8 cellular contexts compared by ENCODE assay signal in genomic region chr16:27314161-27314723, GRCh38. TPM values are rescaled to one million over a fixed set of nuclear protein-coding genes. Genes with fewer than 3 reads are reported as not detected.
DNase-seq lines count a peak whose midpoint lies in the region; ATAC-seq, FAIRE-seq and TF ChIP-seq lines count a peak whose summit lies in the region.

No MANE protein-coding gene starts in this region.

- peak; percentile 86 for DNase-seq in T-helper 2 cell treated with Interferon-gamma antibody and Interleukin-4, amounts not matched to agents 5 μg/mL and 100 μg/mL, for 36 hours (ENCODE audit: low spot score)
- peak; percentile 95 for DNase-seq in mammary epithelial cell
- DNase-seq in kidney, result peak; percentile 88
- peak; percentile 61 to 77 for DNase-seq in stimulated activated CD4-positive, alpha-beta T cell treated with anti-CD3 and anti-CD28 coated beads, Interleukin-15, amount 100 ng/mL, for 48 hours (ENCODE audit: low read depth in 2 of 2)
- DNase-seq in NCI-H2171 treated with DMSO at 0.1 percent for 48 hours (lab: John Stamatoyannopoulos, UW), result no peak
- DNase-seq in NCI-H526 treated with DMSO at 0.1 percent for 48 hours (lab: John Stamatoyannopoulos, UW), result no peak

- H3K27ac Mint-ChIP-seq in T-helper 2 cell treated with Interferon-gamma antibody and Interleukin-4, amounts not matched to agents 5 μg/mL and 100 μg/mL, for 36 hours, result peak overlapping the region; percentile 97

- peaks cover 37% of the 10 kb centered on the region for H3K4me1 Mint-ChIP-seq in T-helper 2 cell treated with Interferon-gamma antibody and Interleukin-4, amounts not matched to agents 5 μg/mL and 100 μg/mL, for 36 hours (ENCODE audit: low read depth)

- 0% methylated on average over 5 of the region's 39 CpGs for WGBS in mammary epithelial cell (ENCODE audit: low coverage, missing lambda C conversion rate)

- H3K27ac ChIP-seq in mammary epithelial cell (ENCODE audit: insufficient read depth, low read depth, low read length) (peak overlapping the region; percentile 89), kidney (ENCODE audit: low read depth in 2 of 2, low read length in 2 of 2) (peak overlapping the region; percentile 96)

- no peak for TF ChIP-seq CTCF in mammary epithelial cell (conservative IDR thresholded peaks at IDR 0.05 in 1 of 2, IDR thresholded peaks at IDR 0.05 in 1 of 2; ENCODE audit: extremely low read depth in 1 of 2, insufficient read depth in 1 of 2, low read depth in 1 of 2, low read length in 2 of 2)
- no peak for TF ChIP-seq CTCF in kidney (IDR thresholded peaks at IDR 0.05; ENCODE audit: borderline replicate concordance, extremely low read depth, insufficient read depth)

- dilution Hi-C loops in mammary epithelial cell (cut with HindIII; ENCODE audit: low sequenced_read_pairs), result loop anchor here (5.0 kb wide), 2 partner anchors 42 to 68 kb away; no protein-coding TSS in a partner anchor

- no peak for FAIRE-seq in kidney (lab: Jason Lieb, UNC)

- peaks cover 52% of the 10 kb centered on the region for H3K79me2 ChIP-seq in mammary epithelial cell (ENCODE audit: insufficient read depth, low read length)

- peak overlapping the region; percentile 74 for H2AFZ ChIP-seq in mammary epithelial cell (ENCODE audit: low read depth, low read length)

- H3K9ac ChIP-seq in mammary epithelial cell (ENCODE audit: insufficient read depth, low read length) (peak overlapping the region; percentile 91), kidney (ENCODE audit: low read length in 2 of 2) (peak overlapping the region; percentile 60 to 86)

- no peaks in the 10 kb centered on the region for H4K20me1 ChIP-seq in mammary epithelial cell (ENCODE audit: insufficient read depth, low read length)

- H3K9me3 ChIP-seq in mammary epithelial cell (replicated peaks; ENCODE audit: insufficient read depth, low read length) (no peaks in the 10 kb centered on the region), kidney (ENCODE audit: control insufficient read depth in 1 of 2, low read length in 2 of 2) (no peaks in the 10 kb centered on the region)

- BruUV-seq in mammary epithelial cell (replicated peaks; lab: Mats Ljungman, UMichigan), result TSS peak; percentile 76

- no peaks in the 10 kb centered on the region for H3K9me3 Mint-ChIP-seq in T-helper 2 cell treated with Interferon-gamma antibody and Interleukin-4, amounts not matched to agents 5 μg/mL and 100 μg/mL, for 36 hours

- H3K36me3 ChIP-seq in mammary epithelial cell (ENCODE audit: insufficient read depth, low read length) (peaks cover 1% of the 10 kb centered on the region), kidney (ENCODE audit: control insufficient read depth in 1 of 2, insufficient read depth in 2 of 2, low read length in 2 of 2) (no peaks in the 10 kb centered on the region)

- intact Hi-C loops in mammary epithelial cell (cut with micrococcal nuclease), result loop anchor here (2.0 kb wide), 1 partner anchor 49 kb away; no protein-coding TSS in a partner anchor
- intact Hi-C loops in kidney (cut with DNase I), result no loop called here

- CTCF ChIA-PET in mammary epithelial cell (lab: Charles Lee; ENCODE audit: low non-redundant PET), result no interaction called here

- H3K27me3 ChIP-seq in mammary epithelial cell (ENCODE audit: insufficient read depth, low read length), result no peaks in the 10 kb centered on the region

- H3K27me3 Mint-ChIP-seq in T-helper 2 cell treated with Interferon-gamma antibody and Interleukin-4, amounts not matched to agents 5 μg/mL and 100 μg/mL, for 36 hours (ENCODE audit: low read depth), result no peaks in the 10 kb centered on the region

- in situ Hi-C loops in mammary epithelial cell (cut with MboI; ENCODE audit: low sequenced_read_pairs in 2 of 2), result loop anchor here in 1 of 2 donors (5.0 kb wide), 1 partner anchor 47 kb away; the partner anchor contains the start of gene NSMCE1

- H3K4me1 ChIP-seq in mammary epithelial cell (ENCODE audit: insufficient read depth, low read length) (peaks cover 41% of the 10 kb centered on the region), kidney (ENCODE audit: control insufficient read depth in 1 of 2, insufficient read depth in 1 of 2, low read depth in 1 of 2, low read length in 2 of 2) (peaks cover 0 to 17% of the 10 kb centered on the region in 2 donors)

- peaks cover 50% of the 10 kb centered on the region for H3K36me3 Mint-ChIP-seq in T-helper 2 cell treated with Interferon-gamma antibody and Interleukin-4, amounts not matched to agents 5 μg/mL and 100 μg/mL, for 36 hours (ENCODE audit: low read depth)

- H3K4me2 ChIP-seq in mammary epithelial cell (ENCODE audit: insufficient read depth, low read depth, low read length), result peak overlapping the region; percentile 89

- H3K4me3 Mint-ChIP-seq in T-helper 2 cell treated with Interferon-gamma antibody and Interleukin-4, amounts not matched to agents 5 μg/mL and 100 μg/mL, for 36 hours, result peak overlapping the region; percentile 98

- ATAC-seq in HG03045 (IDR thresholded peaks at IDR 0.05; ENCODE audit: unreplicated experiment), result peak; percentile 20

- H3K4me3 ChIP-seq in GM08714 (ENCODE audit: low read length) (peak overlapping the region; percentile 73), mammary epithelial cell (replicated peaks in 1 of 3; ENCODE audit: insufficient read depth in 1 of 3, low read depth in 2 of 3, low read length in 3 of 3) (peak overlapping the region; percentile 61 to 87 (median 70)), kidney (ENCODE audit: low read length in 2 of 2) (peak overlapping the region; percentile 73 to 74)

RNA-seq across cellular contexts. Expression of gene IL4R, which starts 0.5 kb away (rescaled TPM):
- total RNA-seq in mammary epithelial cell (100 to 1,000 TPM in 1 of 2 donors, 10 to 100 TPM in 1; 69.8 to 152 TPM), kidney (115 TPM)
- polyA plus RNA-seq in mammary epithelial cell (94.9 TPM), kidney (ENCODE audit: insufficient read depth, low read depth, low replicate concordance) (13.8 TPM)
- 198 TPM for polyA minus RNA-seq in mammary epithelial cell

RNA-seq across cellular contexts. Expression of gene NSMCE1, which starts 45.7 kb away (rescaled TPM):
- total RNA-seq in mammary epithelial cell (10 to 100 TPM; 71.6 to 81.2 TPM), kidney (72.1 TPM)
- polyA plus RNA-seq in mammary epithelial cell (54.1 TPM), kidney (ENCODE audit: insufficient read depth, low read depth, low replicate concordance) (145 TPM)
- polyA minus RNA-seq in mammary epithelial cell, result 71.1 TPM

Comparison
In these comparisons a context has a peak if more than half of its experiments do, and no peak if none do; other contexts are left out.
1. DNase-seq: peak in T-helper 2 cell treated with Interferon-gamma antibody and Interleukin-4, amounts not matched to agents 5 μg/mL and 100 μg/mL, for 36 hours (single experiment), mammary epithelial cell (single experiment), kidney (single experiment) and stimulated activated CD4-positive, alpha-beta T cell treated with anti-CD3 and anti-CD28 coated beads, Interleukin-15, amount 100 ng/mL, for 48 hours (2 of 2); none in NCI-H2171 treated with DMSO at 0.1 percent for 48 hours (single experiment) and NCI-H526 treated with DMSO at 0.1 percent for 48 hours (single experiment).
2. Peak in every context shown above with its lines, with median percentiles within 50 percentile points of each other: H3K4me3 ChIP-seq.